ENCODE assay signal across 1 cellular context in the genomic region with DNA sequence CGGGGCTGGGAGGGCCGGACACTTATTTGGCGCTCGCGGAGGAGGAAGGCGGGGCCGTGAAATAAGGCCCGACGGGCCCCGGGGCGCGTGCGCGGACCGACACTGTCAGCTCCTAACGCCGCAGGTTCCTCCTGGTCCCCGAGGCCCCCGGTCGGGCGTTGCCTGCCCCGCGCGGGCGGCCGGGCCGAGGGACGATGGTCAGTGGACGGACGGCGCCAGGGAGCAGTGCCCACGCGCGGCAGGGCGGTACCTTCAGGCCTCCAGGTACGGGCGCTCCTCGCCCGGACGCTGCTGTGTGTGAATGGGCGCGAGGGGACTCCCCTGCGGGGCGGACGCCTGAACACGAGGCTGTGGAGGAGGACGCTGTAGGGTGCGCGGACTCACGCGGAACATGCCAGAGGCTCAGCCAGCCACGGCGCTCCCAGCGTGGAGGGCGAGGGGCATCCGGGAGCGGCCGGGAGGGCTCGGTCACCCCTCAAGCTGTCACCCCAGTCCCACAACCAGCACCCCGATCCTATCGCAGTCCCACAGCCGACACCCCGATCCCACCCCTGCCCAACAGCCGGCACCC.
TF ChIP-seq lines count a peak whose summit lies in the region.

No MANE protein-coding gene starts in this region.

TF ChIP-seq in HepG2, 621 proteins besides CTCF, POLR2A, EP300 and RAD21 (continued from another document and continues in another):
- TF ChIP-seq, protein P1, sequence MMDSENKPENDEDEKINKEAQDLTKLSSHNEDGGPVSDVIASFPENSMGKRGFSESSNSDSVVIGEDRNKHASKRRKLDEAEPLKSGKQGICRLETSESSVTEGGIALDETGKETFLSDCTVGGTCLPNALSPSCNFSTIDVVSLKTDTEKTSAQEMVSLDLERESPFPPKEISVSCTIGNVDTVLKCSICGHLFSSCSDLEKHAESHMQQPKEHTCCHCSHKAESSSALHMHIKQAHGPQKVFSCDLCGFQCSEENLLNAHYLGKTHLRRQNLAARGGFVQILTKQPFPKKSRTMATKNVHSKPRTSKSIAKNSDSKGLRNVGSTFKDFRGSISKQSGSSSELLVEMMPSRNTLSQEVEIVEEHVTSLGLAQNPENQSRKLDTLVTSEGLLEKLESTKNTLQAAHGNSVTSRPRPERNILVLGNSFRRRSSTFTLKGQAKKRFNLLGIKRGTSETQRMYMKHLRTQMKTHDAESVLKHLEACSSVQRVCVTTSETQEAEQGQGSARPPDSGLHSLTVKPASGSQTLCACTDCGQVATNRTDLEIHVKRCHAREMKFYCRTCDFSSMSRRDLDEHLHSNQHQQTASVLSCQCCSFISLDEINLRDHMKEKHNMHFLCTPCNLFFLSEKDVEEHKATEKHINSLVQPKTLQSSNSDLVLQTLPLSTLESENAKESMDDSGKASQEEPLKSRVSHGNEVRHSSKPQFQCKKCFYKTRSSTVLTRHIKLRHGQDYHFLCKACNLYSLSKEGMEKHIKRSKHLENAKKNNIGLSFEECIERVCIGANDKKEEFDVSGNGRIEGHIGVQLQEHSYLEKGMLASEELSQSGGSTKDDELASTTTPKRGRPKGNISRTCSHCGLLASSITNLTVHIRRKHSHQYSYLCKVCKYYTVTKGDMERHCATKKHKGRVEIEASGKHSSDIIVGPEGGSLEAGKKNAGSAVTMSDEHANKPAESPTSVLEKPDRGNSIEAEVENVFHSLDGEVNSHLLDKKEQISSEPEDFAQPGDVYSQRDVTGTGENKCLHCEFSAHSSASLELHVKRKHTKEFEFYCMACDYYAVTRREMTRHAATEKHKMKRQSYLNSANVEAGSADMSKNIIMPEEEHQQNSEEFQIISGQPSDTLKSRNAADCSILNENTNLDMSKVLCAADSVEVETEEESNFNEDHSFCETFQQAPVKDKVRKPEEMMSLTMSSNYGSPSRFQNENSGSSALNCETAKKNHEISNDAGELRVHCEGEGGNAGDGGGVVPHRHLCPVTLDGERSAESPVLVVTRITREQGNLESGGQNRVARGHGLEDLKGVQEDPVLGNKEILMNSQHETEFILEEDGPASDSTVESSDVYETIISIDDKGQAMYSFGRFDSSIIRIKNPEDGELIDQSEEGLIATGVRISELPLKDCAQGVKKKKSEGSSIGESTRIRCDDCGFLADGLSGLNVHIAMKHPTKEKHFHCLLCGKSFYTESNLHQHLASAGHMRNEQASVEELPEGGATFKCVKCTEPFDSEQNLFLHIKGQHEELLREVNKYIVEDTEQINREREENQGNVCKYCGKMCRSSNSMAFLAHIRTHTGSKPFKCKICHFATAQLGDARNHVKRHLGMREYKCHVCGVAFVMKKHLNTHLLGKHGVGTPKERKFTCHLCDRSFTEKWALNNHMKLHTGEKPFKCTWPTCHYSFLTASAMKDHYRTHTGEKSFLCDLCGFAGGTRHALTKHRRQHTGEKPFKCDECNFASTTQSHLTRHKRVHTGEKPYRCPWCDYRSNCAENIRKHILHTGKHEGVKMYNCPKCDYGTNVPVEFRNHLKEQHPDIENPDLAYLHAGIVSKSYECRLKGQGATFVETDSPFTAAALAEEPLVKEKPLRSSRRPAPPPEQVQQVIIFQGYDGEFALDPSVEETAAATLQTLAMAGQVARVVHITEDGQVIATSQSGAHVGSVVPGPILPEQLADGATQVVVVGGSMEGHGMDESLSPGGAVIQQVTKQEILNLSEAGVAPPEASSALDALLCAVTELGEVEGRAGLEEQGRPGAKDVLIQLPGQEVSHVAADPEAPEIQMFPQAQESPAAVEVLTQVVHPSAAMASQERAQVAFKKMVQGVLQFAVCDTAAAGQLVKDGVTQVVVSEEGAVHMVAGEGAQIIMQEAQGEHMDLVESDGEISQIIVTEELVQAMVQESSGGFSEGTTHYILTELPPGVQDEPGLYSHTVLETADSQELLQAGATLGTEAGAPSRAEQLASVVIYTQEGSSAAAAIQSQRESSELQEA (CRISPR knock-in tag; IDR thresholded peaks at IDR 0.05; ENCODE audit: not compliant biosample characterization) = peak; percentile 94
- TF ChIP-seq SMAD1 (CRISPR knock-in tag; IDR thresholded peaks at IDR 0.05; ENCODE audit: borderline replicate concordance, low read depth) (peak; percentile 98), ZNF230 (CRISPR knock-in tag; IDR thresholded peaks at IDR 0.05) (peak; percentile 98), PAWR (CRISPR knock-in tag; IDR thresholded peaks at IDR 0.05; ENCODE audit: borderline replicate concordance) (peak; percentile 86; the same call in 1 of the 2 replicates), ZSCAN5A (CRISPR knock-in tag; IDR thresholded peaks at IDR 0.05; ENCODE audit: borderline replicate concordance) (peak; percentile 93), ZSCAN31 (CRISPR knock-in tag; IDR thresholded peaks at IDR 0.05; ENCODE audit: low read depth) (peak; percentile 69), ZFYVE20 (CRISPR knock-in tag; IDR thresholded peaks at IDR 0.05; ENCODE audit: borderline replicate concordance, low read depth) (peak; percentile 90; the same call in 1 of the 2 replicates), PITX1 (CRISPR knock-in tag; IDR thresholded peaks at IDR 0.05) (peak; percentile 79), NCOA5 (CRISPR knock-in tag; IDR thresholded peaks at IDR 0.05) (peak; percentile 48; the same call in 1 of the 2 replicates), ETV6 (CRISPR knock-in tag; conservative IDR thresholded peaks at IDR 0.05) (peak; percentile 96), ZNF891 (CRISPR knock-in tag; IDR thresholded peaks at IDR 0.05) (peak; percentile 92), ZNF800 (CRISPR knock-in tag; IDR thresholded peaks at IDR 0.05) (peak; percentile 68; the same call in 1 of the 2 replicates), ZNF232 (CRISPR knock-in tag; IDR thresholded peaks at IDR 0.05; ENCODE audit: borderline replicate concordance) (peak; percentile 97), SOX13 (IDR thresholded peaks at IDR 0.05) (no peak), SOX13 (CRISPR knock-in tag; conservative IDR thresholded peaks at IDR 0.05 in 1 of 2, IDR thresholded peaks at IDR 0.05 in 1 of 2) (no peak), AGO1 (IDR thresholded peaks at IDR 0.05; ENCODE audit: low read depth, low read length, poor library complexity, severe bottlenecking) (no peak), ZNF225 (CRISPR knock-in tag; IDR thresholded peaks at IDR 0.05) (peak; percentile 97), ZNF724P (CRISPR knock-in tag; IDR thresholded peaks at IDR 0.05; ENCODE audit: borderline replicate concordance) (0 out of 2 replicates have a peak, but pooled peaks have one; percentile 87), GATAD2A (CRISPR knock-in tag; IDR thresholded peaks at IDR 0.05) (no peak; the same call in 1 of the 2 replicates), CBX1 (IDR thresholded peaks at IDR 0.05; ENCODE audit: low read depth) (no peak), ZBTB43 (CRISPR knock-in tag; conservative IDR thresholded peaks at IDR 0.05) (peak; percentile 68; the same call in 1 of the 2 replicates), ZNF451 (CRISPR knock-in tag; IDR thresholded peaks at IDR 0.05) (peak; percentile 93)
- TF ChIP-seq, protein P2, sequence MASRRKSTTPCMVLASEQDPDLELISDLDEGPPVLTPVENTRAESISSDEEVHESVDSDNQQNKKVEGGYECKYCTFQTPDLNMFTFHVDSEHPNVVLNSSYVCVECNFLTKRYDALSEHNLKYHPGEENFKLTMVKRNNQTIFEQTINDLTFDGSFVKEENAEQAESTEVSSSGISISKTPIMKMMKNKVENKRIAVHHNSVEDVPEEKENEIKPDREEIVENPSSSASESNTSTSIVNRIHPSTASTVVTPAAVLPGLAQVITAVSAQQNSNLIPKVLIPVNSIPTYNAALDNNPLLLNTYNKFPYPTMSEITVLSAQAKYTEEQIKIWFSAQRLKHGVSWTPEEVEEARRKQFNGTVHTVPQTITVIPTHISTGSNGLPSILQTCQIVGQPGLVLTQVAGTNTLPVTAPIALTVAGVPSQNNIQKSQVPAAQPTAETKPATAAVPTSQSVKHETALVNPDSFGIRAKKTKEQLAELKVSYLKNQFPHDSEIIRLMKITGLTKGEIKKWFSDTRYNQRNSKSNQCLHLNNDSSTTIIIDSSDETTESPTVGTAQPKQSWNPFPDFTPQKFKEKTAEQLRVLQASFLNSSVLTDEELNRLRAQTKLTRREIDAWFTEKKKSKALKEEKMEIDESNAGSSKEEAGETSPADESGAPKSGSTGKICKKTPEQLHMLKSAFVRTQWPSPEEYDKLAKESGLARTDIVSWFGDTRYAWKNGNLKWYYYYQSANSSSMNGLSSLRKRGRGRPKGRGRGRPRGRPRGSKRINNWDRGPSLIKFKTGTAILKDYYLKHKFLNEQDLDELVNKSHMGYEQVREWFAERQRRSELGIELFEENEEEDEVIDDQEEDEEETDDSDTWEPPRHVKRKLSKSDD (CRISPR knock-in tag; IDR thresholded peaks at IDR 0.05; ENCODE audit: low read depth) = no peak
- TF ChIP-seq, protein P3, sequence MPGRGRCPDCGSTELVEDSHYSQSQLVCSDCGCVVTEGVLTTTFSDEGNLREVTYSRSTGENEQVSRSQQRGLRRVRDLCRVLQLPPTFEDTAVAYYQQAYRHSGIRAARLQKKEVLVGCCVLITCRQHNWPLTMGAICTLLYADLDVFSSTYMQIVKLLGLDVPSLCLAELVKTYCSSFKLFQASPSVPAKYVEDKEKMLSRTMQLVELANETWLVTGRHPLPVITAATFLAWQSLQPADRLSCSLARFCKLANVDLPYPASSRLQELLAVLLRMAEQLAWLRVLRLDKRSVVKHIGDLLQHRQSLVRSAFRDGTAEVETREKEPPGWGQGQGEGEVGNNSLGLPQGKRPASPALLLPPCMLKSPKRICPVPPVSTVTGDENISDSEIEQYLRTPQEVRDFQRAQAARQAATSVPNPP (CRISPR knock-in tag; IDR thresholded peaks at IDR 0.05) = no peak
- TF ChIP-seq, protein P4, sequence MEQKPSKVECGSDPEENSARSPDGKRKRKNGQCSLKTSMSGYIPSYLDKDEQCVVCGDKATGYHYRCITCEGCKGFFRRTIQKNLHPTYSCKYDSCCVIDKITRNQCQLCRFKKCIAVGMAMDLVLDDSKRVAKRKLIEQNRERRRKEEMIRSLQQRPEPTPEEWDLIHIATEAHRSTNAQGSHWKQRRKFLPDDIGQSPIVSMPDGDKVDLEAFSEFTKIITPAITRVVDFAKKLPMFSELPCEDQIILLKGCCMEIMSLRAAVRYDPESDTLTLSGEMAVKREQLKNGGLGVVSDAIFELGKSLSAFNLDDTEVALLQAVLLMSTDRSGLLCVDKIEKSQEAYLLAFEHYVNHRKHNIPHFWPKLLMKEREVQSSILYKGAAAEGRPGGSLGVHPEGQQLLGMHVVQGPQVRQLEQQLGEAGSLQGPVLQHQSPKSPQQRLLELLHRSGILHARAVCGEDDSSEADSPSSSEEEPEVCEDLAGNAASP (CRISPR knock-in tag; IDR thresholded peaks at IDR 0.05; ENCODE audit: borderline replicate concordance) = peak; percentile 58
- TF ChIP-seq, protein P5, sequence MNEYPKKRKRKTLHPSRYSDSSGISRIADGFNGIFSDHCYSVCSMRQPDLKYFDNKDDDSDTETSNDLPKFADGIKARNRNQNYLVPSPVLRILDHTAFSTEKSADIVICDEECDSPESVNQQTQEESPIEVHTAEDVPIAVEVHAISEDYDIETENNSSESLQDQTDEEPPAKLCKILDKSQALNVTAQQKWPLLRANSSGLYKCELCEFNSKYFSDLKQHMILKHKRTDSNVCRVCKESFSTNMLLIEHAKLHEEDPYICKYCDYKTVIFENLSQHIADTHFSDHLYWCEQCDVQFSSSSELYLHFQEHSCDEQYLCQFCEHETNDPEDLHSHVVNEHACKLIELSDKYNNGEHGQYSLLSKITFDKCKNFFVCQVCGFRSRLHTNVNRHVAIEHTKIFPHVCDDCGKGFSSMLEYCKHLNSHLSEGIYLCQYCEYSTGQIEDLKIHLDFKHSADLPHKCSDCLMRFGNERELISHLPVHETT (CRISPR knock-in tag; conservative IDR thresholded peaks at IDR 0.05) = peak; percentile 85; the same call in 1 of the 2 replicates
- TF ChIP-seq, protein P6, sequence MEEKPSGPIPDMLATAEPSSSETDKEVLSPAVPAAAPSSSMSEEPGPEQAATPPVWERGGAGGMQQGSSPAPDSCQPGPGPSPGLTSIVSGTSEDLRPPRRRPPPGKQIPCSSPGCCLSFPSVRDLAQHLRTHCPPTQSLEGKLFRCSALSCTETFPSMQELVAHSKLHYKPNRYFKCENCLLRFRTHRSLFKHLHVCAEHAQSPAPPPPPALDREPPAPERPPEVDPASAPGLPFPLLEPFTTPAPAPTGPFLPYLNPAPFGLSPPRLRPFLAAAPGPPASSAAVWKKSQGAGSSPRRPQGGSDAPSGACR (CRISPR knock-in tag; IDR thresholded peaks at IDR 0.05) = peak; percentile 91; the same call in 1 of the 2 replicates
- TF ChIP-seq, protein P7, sequence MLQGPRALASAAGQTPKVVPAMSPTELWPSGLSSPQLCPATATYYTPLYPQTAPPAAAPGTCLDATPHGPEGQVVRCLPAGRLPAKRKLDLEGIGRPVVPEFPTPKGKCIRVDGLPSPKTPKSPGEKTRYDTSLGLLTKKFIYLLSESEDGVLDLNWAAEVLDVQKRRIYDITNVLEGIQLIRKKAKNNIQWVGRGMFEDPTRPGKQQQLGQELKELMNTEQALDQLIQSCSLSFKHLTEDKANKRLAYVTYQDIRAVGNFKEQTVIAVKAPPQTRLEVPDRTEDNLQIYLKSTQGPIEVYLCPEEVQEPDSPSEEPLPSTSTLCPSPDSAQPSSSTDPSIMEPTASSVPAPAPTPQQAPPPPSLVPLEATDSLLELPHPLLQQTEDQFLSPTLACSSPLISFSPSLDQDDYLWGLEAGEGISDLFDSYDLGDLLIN (CRISPR knock-in tag; IDR thresholded peaks at IDR 0.05; ENCODE audit: borderline replicate concordance) = peak; percentile 89; the same call in 1 of the 2 replicates
